In genomic region chr14:97215263-97215969, GRCh38 we compare ENCODE assay signal across 26 cellular contexts.
"Had no signal": no experiment of that assay in that cellular context is flagged by ENCODE, and none has a peak within 500 bp of the region (broad histone marks: within the 10 kb centered on the region; RNA-seq: fewer than 3 reads in every experiment).

No MANE protein-coding gene starts in this region.

- ATAC-seq: foreskin keratinocyte, gastroesophageal sphincter, heart left ventricle, left colon, left lung, left ventricle myocardium superior, lower lobe of right lung, mucosa of descending colon had no signal

- H3K36me3 ChIP-seq: esophagus muscularis mucosa, gastroesophageal sphincter, heart left ventricle, left lung, lower lobe of right lung had no signal

- H3K9me3 ChIP-seq: esophagus muscularis mucosa, gastroesophageal sphincter, heart left ventricle, left lung, lower lobe of right lung, mucosa of descending colon had no signal

- H3K4me3 ChIP-seq: coronary artery, dorsolateral prefrontal cortex, esophagus muscularis mucosa, gastroesophageal sphincter, heart left ventricle, hepatocyte, left lung, lower lobe of right lung, mucosa of descending colon had no signal

- H3K36me3 Mint-ChIP-seq: immature natural killer cell, mesothelial cell of epicardium had no signal

- H3K27ac ChIP-seq: coronary artery, dorsolateral prefrontal cortex, esophagus muscularis mucosa, foreskin keratinocyte, gastroesophageal sphincter, heart left ventricle, hepatocyte, left lung, lower lobe of right lung had no signal

- H3K27ac Mint-ChIP-seq: mesothelial cell of epicardium, naive B cell had no signal

- DNase-seq: dermis blood vessel endothelial cell; dorsolateral prefrontal cortex; effector CD4-positive, alpha-beta T cell; effector memory CD4-positive, alpha-beta T cell; foreskin keratinocyte; heart left ventricle; hypothalamus; immature natural killer cell; islet precursor cell; kidney; kidney glomerular epithelial cell; left colon; left lung; left ventricle myocardium superior; lower lobe of right lung; mesenchymal stem cell; mucosa of descending colon; naive B cell had no signal

- H3K4me2 ChIP-seq: hepatocyte had no signal

- H2AFZ ChIP-seq: hepatocyte had no signal

- H3K79me2 ChIP-seq: hepatocyte had no signal

- H3K4me3 Mint-ChIP-seq: immature natural killer cell, mesothelial cell of epicardium, naive B cell had no signal

- H3K9me3 Mint-ChIP-seq: immature natural killer cell, mesothelial cell of epicardium had no signal

- H3K4me1 ChIP-seq: foreskin keratinocyte had no signal

- FAIRE-seq: colon, endothelial cell of umbilical vein, frontal cortex, kidney had no signal
